ENCODE assay signal across 8 cellular contexts in the genomic region with DNA sequence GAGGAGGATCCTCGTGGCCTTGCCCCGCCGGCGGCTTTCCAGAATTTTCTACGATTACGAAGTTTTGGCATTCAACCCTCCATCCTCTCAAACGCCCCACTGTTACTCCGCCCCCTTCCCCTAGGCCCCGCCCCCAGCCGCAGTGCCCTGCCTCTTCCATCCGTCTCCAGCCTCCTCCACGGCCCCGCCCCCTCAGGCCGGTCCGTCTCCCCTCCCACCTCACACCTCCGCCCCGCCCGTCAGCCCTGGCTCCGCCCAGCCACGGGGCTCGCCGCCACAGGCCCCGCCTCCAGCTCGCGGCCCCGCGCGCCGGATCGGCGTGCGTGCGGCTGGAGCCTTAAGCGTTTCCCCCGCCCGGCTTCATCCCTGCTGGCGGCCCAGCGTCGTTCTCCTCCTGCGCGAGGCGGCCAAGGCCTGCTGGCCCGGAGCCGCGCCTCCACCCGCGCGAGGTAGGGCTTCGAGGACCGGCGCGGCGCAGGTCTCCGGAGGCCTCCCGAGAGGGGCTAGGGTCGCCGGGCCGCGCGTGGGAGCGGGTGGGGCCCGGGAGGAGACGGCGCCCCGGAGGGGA. TPM values are rescaled to one million over a fixed set of nuclear protein-coding genes. Genes with fewer than 3 reads are reported as not detected.
DNase-seq lines count a peak whose midpoint lies in the region; ATAC-seq and TF ChIP-seq lines count a peak whose summit lies in the region.

A gene with protein sequence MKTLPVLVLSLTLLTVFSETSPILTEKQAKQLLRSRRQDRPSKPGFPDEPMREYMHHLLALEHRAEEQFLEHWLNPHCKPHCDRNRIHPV (minus strand): TSS at position 109 of the 568 bp plus-strand sequence. CDS start 18,110 bp downstream, outside the sequence.
A gene (plus strand): TSS at position 340 of the 568 bp plus-strand sequence. CDS start 645 bp downstream, outside the sequence.

- H3K9me3 Mint-ChIP-seq in stimulated activated naive CD8-positive, alpha-beta T cell treated with anti-CD3 and anti-CD28 coated beads, Interleukin-15, amount 100 ng/mL, for 72 hours: no peaks in the 10 kb centered on the region

- no peaks in the 10 kb centered on the region for H3K27me3 Mint-ChIP-seq in stimulated activated naive CD8-positive, alpha-beta T cell treated with anti-CD3 and anti-CD28 coated beads, Interleukin-15, amount 100 ng/mL, for 72 hours

- H3K9me3 ChIP-seq in neural cell (ENCODE audit: low read length): no peaks in the 10 kb centered on the region

- peak within 1 kb of the TSS; percentile 89 for H3K4me2 ChIP-seq in neural cell (ENCODE audit: low read length)

- H3K27me3 ChIP-seq in neural cell (ENCODE audit: insufficient read depth, low read depth, low read length): no peaks in the 10 kb centered on the region

- H3K4me3 Mint-ChIP-seq in stimulated activated naive CD8-positive, alpha-beta T cell treated with anti-CD3 and anti-CD28 coated beads, Interleukin-15, amount 100 ng/mL, for 72 hours: peak within 1 kb of the TSS; percentile 96

- H3K9ac ChIP-seq in neural cell (ENCODE audit: low read length): peak within 1 kb of the TSS; percentile 84

- H3K27ac Mint-ChIP-seq in stimulated activated naive CD8-positive, alpha-beta T cell treated with anti-CD3 and anti-CD28 coated beads, Interleukin-15, amount 100 ng/mL, for 72 hours: peak within 1 kb of the TSS; percentile 93 to 98

- DNase-seq in EH (ENCODE audit: low read depth): peak; percentile 98
- peak; percentile 93 for DNase-seq in GOT3 (lab: John Stamatoyannopoulos, UW)
- DNase-seq in Kasumi-1 (lab: John Stamatoyannopoulos, UW): peak; percentile 87 to 91
- DNase-seq in RPMI7951 (ENCODE audit: low read depth): peak; percentile 83
- peak; percentile 99 for DNase-seq in activated effector memory CD4-positive, alpha-beta T cell treated with Interleukin-2 at 50 U/mL for 16 hours
- DNase-seq in fibroblast of the aortic adventitia (ENCODE audit: low read depth): peak; percentile 96
- DNase-seq in stimulated activated naive CD8-positive, alpha-beta T cell treated with anti-CD3 and anti-CD28 coated beads, Interleukin-15, amount 100 ng/mL, for 72 hours: peak; percentile 98 to 99

- TF ChIP-seq EP300 in neural cell (conservative IDR thresholded peaks at IDR 0.05; ENCODE audit: poor library complexity, severe bottlenecking): peak; percentile 14

- no peaks in the 10 kb centered on the region for H3K9me2 ChIP-seq in neural cell (ENCODE audit: insufficient read depth, low read length)

- H4K20me1 ChIP-seq in neural cell (ENCODE audit: insufficient read depth): no peaks in the 10 kb centered on the region

- H3K4me1 Mint-ChIP-seq in stimulated activated naive CD8-positive, alpha-beta T cell treated with anti-CD3 and anti-CD28 coated beads, Interleukin-15, amount 100 ng/mL, for 72 hours: peaks cover 77% of the 10 kb centered on the region

- TF ChIP-seq CTCF in fibroblast of the aortic adventitia (IDR thresholded peaks at IDR 0.05; ENCODE audit: insufficient read depth, low read length) (no peak), neural cell (IDR thresholded peaks at IDR 0.05; ENCODE audit: poor library complexity, severe bottlenecking) (no peak)

- H3K79me2 ChIP-seq in neural cell (replicated peaks; ENCODE audit: insufficient read depth, low read length): peaks cover 5% of the 10 kb centered on the region

- peak within 1 kb of the TSS; percentile 76 for H3K27ac ChIP-seq in neural cell (ENCODE audit: low read length)

- H3K4me3 ChIP-seq in fibroblast of the aortic adventitia (ENCODE audit: low read depth, low read length): peak within 1 kb of the TSS; percentile 82
- H3K4me3 ChIP-seq in neural cell (ENCODE audit: low read length): peak within 1 kb of the TSS; percentile 92

- H3K36me3 ChIP-seq in neural cell (ENCODE audit: insufficient read depth, low read length): no peaks in the 10 kb centered on the region

- H3F3A ChIP-seq in neural cell (ENCODE audit: insufficient read depth, low read length, poor library complexity, severe bottlenecking): peaks cover 6% of the 10 kb centered on the region

- no peak for TF ChIP-seq RAD21 in neural cell (conservative IDR thresholded peaks at IDR 0.05)

- ATAC-seq in stimulated activated naive CD8-positive, alpha-beta T cell treated with anti-CD3 and anti-CD28 coated beads, Interleukin-15, amount 100 ng/mL, for 72 hours: peak; percentile 86

- H2AFZ ChIP-seq in neural cell (ENCODE audit: low read depth, low read length): peak within 1 kb of the TSS; percentile 86

TF ChIP-seq in neural cell, 6 proteins besides CTCF, POLR2A, EP300 and RAD21:
- TF ChIP-seq EZH2 (IDR thresholded peaks at IDR 0.05; ENCODE audit: borderline replicate concordance, insufficient read depth, low read length, poor library complexity, severe bottlenecking) (no peak), POLR2AphosphoS5 (IDR thresholded peaks at IDR 0.05) (peak; percentile 87), MXI1 (conservative IDR thresholded peaks at IDR 0.05; ENCODE audit: poor library complexity, severe bottlenecking) (peak; percentile 65), SMC3 (conservative IDR thresholded peaks at IDR 0.05; ENCODE audit: poor library complexity) (no peak), TAF1 (IDR thresholded peaks at IDR 0.05; ENCODE audit: low read depth) (no peak)
- TF ChIP-seq, protein P1, sequence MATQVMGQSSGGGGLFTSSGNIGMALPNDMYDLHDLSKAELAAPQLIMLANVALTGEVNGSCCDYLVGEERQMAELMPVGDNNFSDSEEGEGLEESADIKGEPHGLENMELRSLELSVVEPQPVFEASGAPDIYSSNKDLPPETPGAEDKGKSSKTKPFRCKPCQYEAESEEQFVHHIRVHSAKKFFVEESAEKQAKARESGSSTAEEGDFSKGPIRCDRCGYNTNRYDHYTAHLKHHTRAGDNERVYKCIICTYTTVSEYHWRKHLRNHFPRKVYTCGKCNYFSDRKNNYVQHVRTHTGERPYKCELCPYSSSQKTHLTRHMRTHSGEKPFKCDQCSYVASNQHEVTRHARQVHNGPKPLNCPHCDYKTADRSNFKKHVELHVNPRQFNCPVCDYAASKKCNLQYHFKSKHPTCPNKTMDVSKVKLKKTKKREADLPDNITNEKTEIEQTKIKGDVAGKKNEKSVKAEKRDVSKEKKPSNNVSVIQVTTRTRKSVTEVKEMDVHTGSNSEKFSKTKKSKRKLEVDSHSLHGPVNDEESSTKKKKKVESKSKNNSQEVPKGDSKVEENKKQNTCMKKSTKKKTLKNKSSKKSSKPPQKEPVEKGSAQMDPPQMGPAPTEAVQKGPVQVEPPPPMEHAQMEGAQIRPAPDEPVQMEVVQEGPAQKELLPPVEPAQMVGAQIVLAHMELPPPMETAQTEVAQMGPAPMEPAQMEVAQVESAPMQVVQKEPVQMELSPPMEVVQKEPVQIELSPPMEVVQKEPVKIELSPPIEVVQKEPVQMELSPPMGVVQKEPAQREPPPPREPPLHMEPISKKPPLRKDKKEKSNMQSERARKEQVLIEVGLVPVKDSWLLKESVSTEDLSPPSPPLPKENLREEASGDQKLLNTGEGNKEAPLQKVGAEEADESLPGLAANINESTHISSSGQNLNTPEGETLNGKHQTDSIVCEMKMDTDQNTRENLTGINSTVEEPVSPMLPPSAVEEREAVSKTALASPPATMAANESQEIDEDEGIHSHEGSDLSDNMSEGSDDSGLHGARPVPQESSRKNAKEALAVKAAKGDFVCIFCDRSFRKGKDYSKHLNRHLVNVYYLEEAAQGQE (IDR thresholded peaks at IDR 0.05; ENCODE audit: borderline replicate concordance): peak; percentile 21

RNA-seq across cellular contexts. Expression of the first gene that starts in this region (rescaled TPM):
- 0.10 and 0.12 TPM in 2 replicates for total RNA-seq in RPMI7951 (2014; rRNA removed; shearing (Covaris generic))
- 0.41 and 0.99 TPM in 2 replicates for total RNA-seq in fibroblast of the aortic adventitia (ENCODE audit: low replicate concordance)
- polyA plus RNA-seq in neural cell: 0.15 and 1.5 TPM in 2 replicates
- polyA minus RNA-seq in neural cell: 0.24 and 0.81 TPM in 2 replicates

RNA-seq across cellular contexts. Expression of the second gene that starts in this region (rescaled TPM):
- 0.29 and 3.1 TPM in 2 replicates for total RNA-seq in RPMI7951 (2014; rRNA removed; shearing (Covaris generic))
- 5.2 and 7.8 TPM in 2 replicates for total RNA-seq in fibroblast of the aortic adventitia (ENCODE audit: low replicate concordance)
- 13.0 and 16.6 TPM in 2 replicates for polyA plus RNA-seq in neural cell
- polyA minus RNA-seq in neural cell: 49.1 and 49.9 TPM in 2 replicates

Comparison
In these comparisons a context has a peak if more than half of its experiments do, and no peak if none do; other contexts are left out.
1. Peak in every context shown above with its lines: DNase-seq, ATAC-seq, H3K4me3 ChIP-seq and H3K27ac ChIP-seq.